In genomic region chr9:118023649-118024048, GRCh38 we compare ENCODE assay signal across 15 cellular contexts.
"Had no signal": no experiment of that assay in that cellular context is flagged by ENCODE, and none has a peak within 500 bp of the region (broad histone marks: within the 10 kb centered on the region; RNA-seq: fewer than 3 reads in every experiment).

No MANE protein-coding gene starts in this region.

- H3K4me3 ChIP-seq: cardiac muscle cell, hepatocyte, thyroid gland had no signal

- H3K27ac Mint-ChIP-seq: activated T-helper 17 cell treated with anti-CD3 and anti-CD28 coated beads, Interleukin-2, amount 50 U/mL, for 72 hours; natural killer cell; stimulated activated memory B cell treated with anti-CD40 and anti-IgM and Interleukin-4, amounts not matched to agents 10 μg/mL and 1 μg/mL and 100 μg/mL, for 72 hours had no signal

- H3K4me3 Mint-ChIP-seq: activated T-helper 17 cell treated with anti-CD3 and anti-CD28 coated beads, Interleukin-2, amount 50 U/mL, for 72 hours; natural killer cell; stimulated activated memory B cell treated with anti-CD40 and anti-IgM and Interleukin-4, amounts not matched to agents 10 μg/mL and 1 μg/mL and 100 μg/mL, for 72 hours had no signal

- H3K36me3 Mint-ChIP-seq: natural killer cell; stimulated activated memory B cell treated with anti-CD40 and anti-IgM and Interleukin-4, amounts not matched to agents 10 μg/mL and 1 μg/mL and 100 μg/mL, for 72 hours had no signal

- H3K4me1 ChIP-seq: thyroid gland had no signal

- H3K36me3 ChIP-seq: cardiac muscle cell, neutrophil, thyroid gland had no signal

- H3K27me3 ChIP-seq: cardiac muscle cell, hepatocyte, neutrophil, thyroid gland had no signal

- H2AFZ ChIP-seq: hepatocyte had no signal

- ATAC-seq: activated T-helper 17 cell treated with anti-CD3 and anti-CD28 coated beads, Interleukin-2, amount 50 U/mL, for 72 hours; esophagus mucosa; left lobe of liver; natural killer cell; stimulated activated memory B cell treated with anti-CD40 and anti-IgM and Interleukin-4, amounts not matched to agents 10 μg/mL and 1 μg/mL and 100 μg/mL, for 72 hours had no signal

- H3K79me2 ChIP-seq: hepatocyte had no signal

- H3K4me2 ChIP-seq: hepatocyte had no signal

- H3K4me1 Mint-ChIP-seq: activated T-helper 17 cell treated with anti-CD3 and anti-CD28 coated beads, Interleukin-2, amount 50 U/mL, for 72 hours; natural killer cell; stimulated activated memory B cell treated with anti-CD40 and anti-IgM and Interleukin-4, amounts not matched to agents 10 μg/mL and 1 μg/mL and 100 μg/mL, for 72 hours had no signal

- DNase-seq: activated CD4-positive, alpha-beta T cell treated with anti-CD3 and anti-CD28 coated beads, Interleukin-2, amount 50 U/mL, for 48 hours; activated naive CD4-positive, alpha-beta T cell treated with Interleukin-2 at 50 U/mL for 16 hours; islet precursor cell; mesendoderm; natural killer cell; retina; stimulated activated CD4-positive, alpha-beta T cell treated with anti-CD3 and anti-CD28 coated beads, Interleukin-2, amount 100 ng/mL, for 48 hours; thyroid gland had no signal

- H3K27ac ChIP-seq: cardiac muscle cell, hepatocyte, neutrophil, thyroid gland had no signal
